ENCODE assay signal across 25 cellular contexts in the genomic region with DNA sequence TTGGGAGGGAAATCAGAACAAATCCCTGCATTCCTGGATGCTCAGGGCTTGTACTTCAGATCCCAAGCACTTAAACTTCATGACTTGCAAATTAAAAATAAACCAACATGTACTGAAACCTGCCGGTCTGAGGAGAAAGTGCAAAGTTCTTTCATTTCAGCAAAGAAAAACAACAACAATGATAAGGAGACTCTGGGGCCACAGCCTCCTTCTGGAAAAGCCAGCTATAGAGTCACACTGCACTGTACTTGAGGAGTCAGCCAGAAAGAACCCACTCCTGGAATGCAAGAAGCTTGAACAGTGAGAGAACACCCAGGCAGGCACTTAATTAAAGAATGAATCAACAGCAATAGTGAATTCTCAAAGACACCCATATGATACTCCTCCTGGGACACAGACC. TPM values are rescaled to one million over a fixed set of nuclear protein-coding genes. Genes with fewer than 3 reads are reported as not detected.
A peak's percentile ranks its signal among the peaks of the same experiment; 100 is the strongest.
DNase-seq lines count a peak whose midpoint lies in the region; ATAC-seq lines count a peak whose summit lies in the region.
"Had no signal": no experiment of that assay in that cellular context is flagged by ENCODE, and none has a peak within 500 bp of the region (broad histone marks: within the 10 kb centered on the region; RNA-seq: fewer than 3 reads in every experiment).

No MANE protein-coding gene starts in this region.

- DNase-seq in EH (ENCODE audit: low read depth) (peak; percentile 38), adipocyte (ENCODE audit: low read depth) (peak; percentile 12), kidney tubule cell (ENCODE audit: low spot score) (peak; percentile 39), renal cortical epithelial cell (ENCODE audit: low read depth) (peak; percentile 35), iPS-NIHi7 (ENCODE audit: extremely low spot score) (no peak), superior temporal gyrus (ENCODE audit: extremely low spot score) (no peak)
- DNase-seq: ACHN; activated CD4-positive, alpha-beta T cell treated with anti-CD3 and anti-CD28 coated beads for 4 hours; activated gamma-delta T cell; activated naive CD8-positive, alpha-beta T cell treated with anti-CD3 and anti-CD28 coated beads, Interleukin-2, amount 10 ng/mL, durations not matched to agents 7 days and 5 days; body of pancreas; cerebellar nuclear complex; DMS79; KG1; MG63; NCI-H1436; NCI-H510A treated with DMSO at 0.1 percent for 48 hours; NK-92 treated with Interleukin-12 subunit alpha and Interleukin-12 subunit beta, amount 100 ng/mL, for 24 hours; occipital lobe; PC-9; upper lobe of left lung had no signal

- no peaks in the 10 kb centered on the region for H3K4me1 ChIP-seq in adipocyte (ENCODE audit: control insufficient read depth, insufficient read depth, low read length)
- H3K4me1 ChIP-seq: HAP-1, upper lobe of left lung had no signal

- H3K27me3 ChIP-seq in adipocyte (replicated peaks; ENCODE audit: control insufficient read depth, insufficient read depth, low read length): peaks cover 15% of the 10 kb centered on the region
- H3K27me3 ChIP-seq: body of pancreas, MG63, upper lobe of left lung had no signal

- no peaks in the 10 kb centered on the region for H3K36me3 ChIP-seq in adipocyte (ENCODE audit: control insufficient read depth, insufficient read depth, low read length, severe bottlenecking)
- H3K36me3 ChIP-seq: HAP-1, MG63, upper lobe of left lung had no signal

- ATAC-seq in HG03097 (IDR thresholded peaks at IDR 0.05; ENCODE audit: low FRiP score, unreplicated experiment) (no peak), GM18520 (IDR thresholded peaks at IDR 0.05; ENCODE audit: unreplicated experiment) (no peak)
- ATAC-seq: body of pancreas, Right ventricle myocardium inferior had no signal

- no peak overlapping the region for H3K9ac ChIP-seq in adipocyte (ENCODE audit: low read length)

- H3K9me3 ChIP-seq in adipocyte (ENCODE audit: control insufficient read depth, low read length): peaks cover 7% of the 10 kb centered on the region
- H3K9me3 ChIP-seq: body of pancreas, HAP-1, MG63, upper lobe of left lung had no signal

- no peak overlapping the region for H3K4me3 ChIP-seq in adipocyte (ENCODE audit: low read length)
- H3K4me3 ChIP-seq: body of pancreas, HAP-1, MG63, PC-9, upper lobe of left lung had no signal

RNA-seq across cellular contexts. Expression of a gene that starts 49.7 kb away (rescaled TPM):
- 164 and 169 TPM in 2 replicates for total RNA-seq in renal cortical epithelial cell

Comparison
In these comparisons a context has a peak if more than half of its experiments do, and no peak if none do; other contexts are left out.
1. DNase-seq: peak in EH (single experiment), adipocyte (single experiment), kidney tubule cell (single experiment) and renal cortical epithelial cell (single experiment); none in iPS-NIHi7 (single experiment) and superior temporal gyrus (single experiment).